ENCODE assay signal across 10 cellular contexts in the genomic region with DNA sequence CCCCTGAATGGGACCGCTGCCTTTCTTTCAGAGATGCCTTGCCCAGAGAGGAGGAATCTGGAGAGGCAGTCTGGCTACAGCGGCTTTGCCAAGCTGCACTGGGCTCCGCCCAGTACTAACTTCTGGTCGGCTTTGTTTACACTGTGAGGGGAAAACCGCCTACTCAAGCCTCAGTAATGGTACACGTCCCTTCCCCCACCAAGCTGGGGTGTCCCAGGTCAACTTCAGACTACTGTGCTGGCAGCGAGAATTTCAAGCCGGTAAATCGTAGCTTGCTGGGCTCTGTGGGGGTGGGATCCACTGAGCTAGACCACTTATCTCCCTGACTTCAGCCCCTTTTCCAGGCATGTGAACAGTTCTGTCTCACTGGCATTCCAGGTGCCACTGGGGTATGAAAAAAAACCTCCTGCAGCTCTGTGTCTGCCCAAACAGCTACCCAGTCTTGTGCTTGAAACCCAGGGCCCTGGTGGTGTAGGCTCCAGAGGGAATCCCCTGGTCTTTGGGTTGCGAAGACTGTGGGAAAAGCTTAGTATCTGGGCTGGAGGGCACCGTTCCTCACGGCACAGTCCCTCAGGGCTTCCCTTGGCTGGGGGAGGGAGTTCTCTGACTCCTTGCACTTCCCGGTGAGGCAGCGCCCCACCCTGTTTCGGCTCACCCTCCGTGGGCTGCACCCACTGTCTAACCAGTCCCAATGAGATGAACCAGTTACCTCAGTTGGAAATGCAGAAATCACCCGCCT.
DNase-seq lines count a peak whose midpoint lies in the region; ATAC-seq and TF ChIP-seq lines count a peak whose summit lies in the region.
"Had no signal": no experiment of that assay in that cellular context is flagged by ENCODE, and none has a peak within 500 bp of the region (broad histone marks: within the 10 kb centered on the region; RNA-seq: fewer than 3 reads in every experiment).

No MANE protein-coding gene starts in this region.

- in situ Hi-C loops in Caki2 (cut with HindIII; ENCODE audit: low pct_unique_long_range_greater_than_20kb, low sequenced_read_pairs) = no loop called here

- H3K27ac Mint-ChIP-seq in neural crest cell (ENCODE audit: unreplicated experiment) = peak overlapping the region; percentile 37
- H3K27ac Mint-ChIP-seq in activated CD8-positive, alpha-beta memory T cell treated with anti-CD3 and anti-CD28 coated beads, Interleukin-2, amount 10 ng/mL, durations not matched to agents 7 days and 5 days = no peak overlapping the region

- no peak overlapping the region for H3K4me3 Mint-ChIP-seq in neural crest cell
- H3K4me3 Mint-ChIP-seq in activated CD8-positive, alpha-beta memory T cell treated with anti-CD3 and anti-CD28 coated beads, Interleukin-2, amount 10 ng/mL, durations not matched to agents 7 days and 5 days = no peak overlapping the region
- H3K4me3 Mint-ChIP-seq: brain had no signal

- no peaks in the 10 kb centered on the region for H3K27me3 Mint-ChIP-seq in neural crest cell (ENCODE audit: low read depth)
- H3K27me3 Mint-ChIP-seq in activated CD8-positive, alpha-beta memory T cell treated with anti-CD3 and anti-CD28 coated beads, Interleukin-2, amount 10 ng/mL, durations not matched to agents 7 days and 5 days = no peaks in the 10 kb centered on the region
- H3K27me3 Mint-ChIP-seq: brain had no signal

- no peak for TF ChIP-seq CTCF in neural crest cell (conservative IDR thresholded peaks at IDR 0.05)

- peaks cover 14% of the 10 kb centered on the region for H3K9me3 Mint-ChIP-seq in neural crest cell
- peaks cover 10% of the 10 kb centered on the region for H3K9me3 Mint-ChIP-seq in activated CD8-positive, alpha-beta memory T cell treated with anti-CD3 and anti-CD28 coated beads, Interleukin-2, amount 10 ng/mL, durations not matched to agents 7 days and 5 days (ENCODE audit: low read depth)

- CTCF ChIA-PET in activated CD8-positive, alpha-beta memory T cell treated with anti-CD3 and anti-CD28 coated beads, Interleukin-2, amount 10 ng/mL, durations not matched to agents 7 days and 5 days (lab: Charles Lee) = no interaction called here

- H3K36me3 Mint-ChIP-seq in neural crest cell (ENCODE audit: low read depth) = peaks cover 18% of the 10 kb centered on the region
- peaks cover 26% of the 10 kb centered on the region for H3K36me3 Mint-ChIP-seq in activated CD8-positive, alpha-beta memory T cell treated with anti-CD3 and anti-CD28 coated beads, Interleukin-2, amount 10 ng/mL, durations not matched to agents 7 days and 5 days

- ATAC-seq in GM18870 (IDR thresholded peaks at IDR 0.05; ENCODE audit: unreplicated experiment) = no peak
- ATAC-seq in HG02852 (IDR thresholded peaks at IDR 0.05; ENCODE audit: unreplicated experiment) = no peak
- ATAC-seq in activated CD8-positive, alpha-beta memory T cell treated with anti-CD3 and anti-CD28 coated beads, Interleukin-2, amount 10 ng/mL, durations not matched to agents 7 days and 5 days = no peak
- ATAC-seq in GM21423 (IDR thresholded peaks at IDR 0.05; ENCODE audit: unreplicated experiment) = no peak

- DNase-seq in Caki2 (ENCODE audit: low read depth) = peak; percentile 21
- DNase-seq in NCI-H446 treated with DMSO at 0.1 percent for 48 hours (lab: John Stamatoyannopoulos, UW) = peak; percentile 20
- DNase-seq in fibroblast of gingiva (ENCODE audit: low read depth) = peak; percentile 22
- peak; percentile 4 for DNase-seq in neural crest cell (ENCODE audit: low read depth, low spot score)
- DNase-seq in activated CD8-positive, alpha-beta memory T cell treated with anti-CD3 and anti-CD28 coated beads, Interleukin-2, amount 10 ng/mL, durations not matched to agents 7 days and 5 days = no peak
- DNase-seq: activated CD4-positive, alpha-beta T cell treated with anti-CD3 and anti-CD28 coated beads for 4 hours had no signal

- H3K4me1 Mint-ChIP-seq in neural crest cell = peaks cover 14% of the 10 kb centered on the region
- no peaks in the 10 kb centered on the region for H3K4me1 Mint-ChIP-seq in activated CD8-positive, alpha-beta memory T cell treated with anti-CD3 and anti-CD28 coated beads, Interleukin-2, amount 10 ng/mL, durations not matched to agents 7 days and 5 days
- H3K4me1 Mint-ChIP-seq: brain had no signal
